1 cellular context compared by ENCODE assay signal in the genomic region with DNA sequence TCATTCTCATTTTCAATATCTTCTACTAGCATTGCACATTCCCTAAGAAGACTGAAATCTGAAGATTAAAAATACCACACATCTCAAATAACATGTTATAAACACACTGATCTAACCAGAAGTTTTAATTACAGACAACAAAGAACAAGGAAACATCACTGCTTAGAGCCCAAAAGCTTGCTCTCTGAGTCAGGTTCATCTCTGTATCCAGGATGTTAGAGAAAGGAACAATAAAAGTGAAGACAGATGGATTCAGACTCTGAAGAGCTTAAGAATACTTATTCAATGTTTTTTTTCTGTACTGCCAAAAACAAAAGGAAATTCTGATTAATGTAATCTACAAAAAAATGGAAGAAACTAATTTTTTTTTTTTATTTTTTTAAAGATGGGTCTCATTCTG.
TF ChIP-seq lines count a peak whose summit lies in the region.

No MANE protein-coding gene starts in this region.

TF ChIP-seq in GM12878, 131 proteins besides CTCF, POLR2A, EP300 and RAD21:
- TF ChIP-seq, protein P1, sequence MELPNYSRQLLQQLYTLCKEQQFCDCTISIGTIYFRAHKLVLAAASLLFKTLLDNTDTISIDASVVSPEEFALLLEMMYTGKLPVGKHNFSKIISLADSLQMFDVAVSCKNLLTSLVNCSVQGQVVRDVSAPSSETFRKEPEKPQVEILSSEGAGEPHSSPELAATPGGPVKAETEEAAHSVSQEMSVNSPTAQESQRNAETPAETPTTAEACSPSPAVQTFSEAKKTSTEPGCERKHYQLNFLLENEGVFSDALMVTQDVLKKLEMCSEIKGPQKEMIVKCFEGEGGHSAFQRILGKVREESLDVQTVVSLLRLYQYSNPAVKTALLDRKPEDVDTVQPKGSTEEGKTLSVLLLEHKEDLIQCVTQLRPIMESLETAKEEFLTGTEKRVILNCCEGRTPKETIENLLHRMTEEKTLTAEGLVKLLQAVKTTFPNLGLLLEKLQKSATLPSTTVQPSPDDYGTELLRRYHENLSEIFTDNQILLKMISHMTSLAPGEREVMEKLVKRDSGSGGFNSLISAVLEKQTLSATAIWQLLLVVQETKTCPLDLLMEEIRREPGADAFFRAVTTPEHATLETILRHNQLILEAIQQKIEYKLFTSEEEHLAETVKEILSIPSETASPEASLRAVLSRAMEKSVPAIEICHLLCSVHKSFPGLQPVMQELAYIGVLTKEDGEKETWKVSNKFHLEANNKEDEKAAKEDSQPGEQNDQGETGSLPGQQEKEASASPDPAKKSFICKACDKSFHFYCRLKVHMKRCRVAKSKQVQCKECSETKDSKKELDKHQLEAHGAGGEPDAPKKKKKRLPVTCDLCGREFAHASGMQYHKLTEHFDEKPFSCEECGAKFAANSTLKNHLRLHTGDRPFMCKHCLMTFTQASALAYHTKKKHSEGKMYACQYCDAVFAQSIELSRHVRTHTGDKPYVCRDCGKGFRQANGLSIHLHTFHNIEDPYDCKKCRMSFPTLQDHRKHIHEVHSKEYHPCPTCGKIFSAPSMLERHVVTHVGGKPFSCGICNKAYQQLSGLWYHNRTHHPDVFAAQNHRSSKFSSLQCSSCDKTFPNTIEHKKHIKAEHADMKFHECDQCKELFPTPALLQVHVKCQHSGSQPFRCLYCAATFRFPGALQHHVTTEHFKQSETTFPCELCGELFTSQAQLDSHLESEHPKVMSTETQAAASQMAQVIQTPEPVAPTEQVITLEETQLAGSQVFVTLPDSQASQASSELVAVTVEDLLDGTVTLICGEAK (IDR thresholded peaks at IDR 0.05; ENCODE audit: borderline replicate concordance) = no peak
- TF ChIP-seq ZNF384 (IDR thresholded peaks at IDR 0.05; ENCODE audit: borderline replicate concordance, low read depth, low read length) = no peak
- no peak for TF ChIP-seq STAT3 (IDR thresholded peaks at IDR 0.05; ENCODE audit: low read depth, low read length)
